ENCODE assay signal across 1 cellular context in genomic region chr12:43733687-43734086, GRCh38.
TF ChIP-seq lines count a peak whose summit lies in the region.

No MANE protein-coding gene starts in this region.

TF ChIP-seq in SK-N-SH, 30 proteins besides CTCF, POLR2A, EP300 and RAD21 (continued from another document):
- TF ChIP-seq IRF3 (IDR thresholded peaks at IDR 0.05; ENCODE audit: low read depth, low read length) (no peak), TEAD4 (IDR thresholded peaks at IDR 0.05; ENCODE audit: borderline replicate concordance, insufficient read depth) (no peak), GABPA (IDR thresholded peaks at IDR 0.05; ENCODE audit: low read depth) (no peak), MEF2A (IDR thresholded peaks at IDR 0.05; ENCODE audit: borderline replicate concordance, low read depth) (no peak), RCOR1 (IDR thresholded peaks at IDR 0.05; ENCODE audit: low read length) (no peak), RFX5 (IDR thresholded peaks at IDR 0.05; ENCODE audit: low read length) (no peak), TAF1 (IDR thresholded peaks at IDR 0.05; ENCODE audit: borderline replicate concordance, low read depth, low read length) (no peak), FOSL2 (IDR thresholded peaks at IDR 0.05; ENCODE audit: borderline replicate concordance, low read depth) (no peak), FOXJ3 (CRISPR knock-in tag; IDR thresholded peaks at IDR 0.05) (no peak), USF1 (IDR thresholded peaks at IDR 0.05; ENCODE audit: borderline replicate concordance, low read depth) (no peak), JUND (IDR thresholded peaks at IDR 0.05) (no peak), PBX3 (IDR thresholded peaks at IDR 0.05) (no peak), REST (IDR thresholded peaks at IDR 0.05; ENCODE audit: low read depth, low read length) (no peak)
